In the genomic region with DNA sequence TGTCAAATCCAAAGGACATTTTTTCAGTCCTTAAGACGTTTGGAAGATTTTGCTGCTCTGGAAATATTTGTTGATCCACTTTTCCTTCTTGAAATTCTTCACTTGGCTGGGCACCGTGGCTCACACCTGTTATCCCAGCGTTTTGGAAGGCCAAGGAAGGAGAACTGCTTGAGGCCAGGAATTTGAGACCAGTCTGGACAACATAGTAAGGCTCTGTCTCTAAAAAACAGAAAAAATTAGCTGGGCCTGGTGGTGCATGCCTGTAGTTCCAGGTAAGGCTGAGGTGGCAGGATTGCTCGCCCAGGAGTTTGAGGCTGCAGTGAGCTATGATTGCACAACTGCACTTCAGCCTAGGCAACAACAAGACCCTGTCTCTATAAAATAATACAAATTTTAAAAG, we compare ENCODE assay signal across 1 cellular context.
A peak's percentile ranks its signal among the peaks of the same experiment; 100 is the strongest.
TF ChIP-seq lines count a peak whose summit lies in the region.

No MANE protein-coding gene starts in this region.

TF ChIP-seq in HepG2, 621 proteins besides CTCF, POLR2A, EP300 and RAD21 (continued from another document):
- TF ChIP-seq, protein P1, sequence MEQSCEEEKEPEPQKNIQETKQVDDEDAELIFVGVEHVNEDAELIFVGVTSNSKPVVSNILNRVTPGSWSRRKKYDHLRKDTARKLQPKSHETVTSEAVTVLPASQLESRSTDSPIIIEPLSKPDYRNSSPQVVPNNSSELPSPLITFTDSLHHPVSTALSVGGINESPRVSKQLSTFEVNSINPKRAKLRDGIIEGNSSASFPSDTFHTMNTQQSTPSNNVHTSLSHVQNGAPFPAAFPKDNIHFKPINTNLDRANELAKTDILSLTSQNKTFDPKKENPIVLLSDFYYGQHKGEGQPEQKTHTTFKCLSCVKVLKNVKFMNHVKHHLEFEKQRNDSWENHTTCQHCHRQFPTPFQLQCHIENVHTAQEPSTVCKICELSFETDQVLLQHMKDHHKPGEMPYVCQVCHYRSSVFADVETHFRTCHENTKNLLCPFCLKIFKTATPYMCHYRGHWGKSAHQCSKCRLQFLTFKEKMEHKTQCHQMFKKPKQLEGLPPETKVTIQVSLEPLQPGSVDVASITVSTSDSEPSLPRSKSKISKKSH (CRISPR knock-in tag; IDR thresholded peaks at IDR 0.05; ENCODE audit: borderline replicate concordance), result no peak
- peak; percentile 32; the same call in 1 of the 2 replicates for TF ChIP-seq CEBPB (IDR thresholded peaks at IDR 0.05; ENCODE audit: borderline replicate concordance, low read depth, low read length)
